ENCODE assay signal across 1 cellular context in the genomic region with DNA sequence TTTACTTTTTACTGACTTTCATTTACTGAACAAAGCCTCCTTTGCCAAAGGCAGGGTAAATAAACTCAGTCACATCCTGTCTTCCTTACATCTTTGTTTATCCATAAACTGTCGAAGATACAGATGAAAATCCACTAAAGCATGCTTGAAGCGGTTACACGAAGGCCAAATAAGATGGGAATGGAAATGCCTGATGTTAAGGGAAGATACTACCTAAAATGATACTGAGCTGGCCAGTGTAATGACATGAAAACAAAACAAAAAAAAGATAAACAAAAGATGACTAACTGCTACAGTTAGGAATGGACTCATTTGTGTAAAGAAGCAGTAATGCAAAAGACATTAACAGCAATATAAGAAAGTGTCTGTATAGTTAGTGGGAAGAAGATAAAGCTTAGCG.
TF ChIP-seq lines count a peak whose summit lies in the region.

No MANE protein-coding gene starts in this region.

TF ChIP-seq in WTC11, 78 proteins besides CTCF, POLR2A, EP300 and RAD21 (continued from another document):
- TF ChIP-seq, protein P1, sequence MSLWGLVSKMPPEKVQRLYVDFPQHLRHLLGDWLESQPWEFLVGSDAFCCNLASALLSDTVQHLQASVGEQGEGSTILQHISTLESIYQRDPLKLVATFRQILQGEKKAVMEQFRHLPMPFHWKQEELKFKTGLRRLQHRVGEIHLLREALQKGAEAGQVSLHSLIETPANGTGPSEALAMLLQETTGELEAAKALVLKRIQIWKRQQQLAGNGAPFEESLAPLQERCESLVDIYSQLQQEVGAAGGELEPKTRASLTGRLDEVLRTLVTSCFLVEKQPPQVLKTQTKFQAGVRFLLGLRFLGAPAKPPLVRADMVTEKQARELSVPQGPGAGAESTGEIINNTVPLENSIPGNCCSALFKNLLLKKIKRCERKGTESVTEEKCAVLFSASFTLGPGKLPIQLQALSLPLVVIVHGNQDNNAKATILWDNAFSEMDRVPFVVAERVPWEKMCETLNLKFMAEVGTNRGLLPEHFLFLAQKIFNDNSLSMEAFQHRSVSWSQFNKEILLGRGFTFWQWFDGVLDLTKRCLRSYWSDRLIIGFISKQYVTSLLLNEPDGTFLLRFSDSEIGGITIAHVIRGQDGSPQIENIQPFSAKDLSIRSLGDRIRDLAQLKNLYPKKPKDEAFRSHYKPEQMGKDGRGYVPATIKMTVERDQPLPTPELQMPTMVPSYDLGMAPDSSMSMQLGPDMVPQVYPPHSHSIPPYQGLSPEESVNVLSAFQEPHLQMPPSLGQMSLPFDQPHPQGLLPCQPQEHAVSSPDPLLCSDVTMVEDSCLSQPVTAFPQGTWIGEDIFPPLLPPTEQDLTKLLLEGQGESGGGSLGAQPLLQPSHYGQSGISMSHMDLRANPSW (CRISPR knock-in tag; conservative IDR thresholded peaks at IDR 0.05; ENCODE audit: low read depth): no peak
- no peak for TF ChIP-seq KAT7 (CRISPR knock-in tag; IDR thresholded peaks at IDR 0.05; ENCODE audit: borderline replicate concordance)
- no peak for TF ChIP-seq SMAD4 (CRISPR knock-in tag; IDR thresholded peaks at IDR 0.05)
- no peak for TF ChIP-seq TEAD1 (CRISPR knock-in tag; IDR thresholded peaks at IDR 0.05)
- TF ChIP-seq, protein P2, sequence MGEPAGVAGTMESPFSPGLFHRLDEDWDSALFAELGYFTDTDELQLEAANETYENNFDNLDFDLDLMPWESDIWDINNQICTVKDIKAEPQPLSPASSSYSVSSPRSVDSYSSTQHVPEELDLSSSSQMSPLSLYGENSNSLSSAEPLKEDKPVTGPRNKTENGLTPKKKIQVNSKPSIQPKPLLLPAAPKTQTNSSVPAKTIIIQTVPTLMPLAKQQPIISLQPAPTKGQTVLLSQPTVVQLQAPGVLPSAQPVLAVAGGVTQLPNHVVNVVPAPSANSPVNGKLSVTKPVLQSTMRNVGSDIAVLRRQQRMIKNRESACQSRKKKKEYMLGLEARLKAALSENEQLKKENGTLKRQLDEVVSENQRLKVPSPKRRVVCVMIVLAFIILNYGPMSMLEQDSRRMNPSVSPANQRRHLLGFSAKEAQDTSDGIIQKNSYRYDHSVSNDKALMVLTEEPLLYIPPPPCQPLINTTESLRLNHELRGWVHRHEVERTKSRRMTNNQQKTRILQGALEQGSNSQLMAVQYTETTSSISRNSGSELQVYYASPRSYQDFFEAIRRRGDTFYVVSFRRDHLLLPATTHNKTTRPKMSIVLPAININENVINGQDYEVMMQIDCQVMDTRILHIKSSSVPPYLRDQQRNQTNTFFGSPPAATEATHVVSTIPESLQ (CRISPR knock-in tag; IDR thresholded peaks at IDR 0.05): no peak
- TF ChIP-seq FOXK1 (CRISPR knock-in tag; IDR thresholded peaks at IDR 0.05): no peak
- TF ChIP-seq, protein P3, sequence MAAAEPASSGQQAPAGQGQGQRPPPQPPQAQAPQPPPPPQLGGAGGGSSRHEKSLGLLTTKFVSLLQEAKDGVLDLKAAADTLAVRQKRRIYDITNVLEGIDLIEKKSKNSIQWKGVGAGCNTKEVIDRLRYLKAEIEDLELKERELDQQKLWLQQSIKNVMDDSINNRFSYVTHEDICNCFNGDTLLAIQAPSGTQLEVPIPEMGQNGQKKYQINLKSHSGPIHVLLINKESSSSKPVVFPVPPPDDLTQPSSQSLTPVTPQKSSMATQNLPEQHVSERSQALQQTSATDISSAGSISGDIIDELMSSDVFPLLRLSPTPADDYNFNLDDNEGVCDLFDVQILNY (CRISPR knock-in tag; IDR thresholded peaks at IDR 0.05): no peak
- TF ChIP-seq, protein P4, sequence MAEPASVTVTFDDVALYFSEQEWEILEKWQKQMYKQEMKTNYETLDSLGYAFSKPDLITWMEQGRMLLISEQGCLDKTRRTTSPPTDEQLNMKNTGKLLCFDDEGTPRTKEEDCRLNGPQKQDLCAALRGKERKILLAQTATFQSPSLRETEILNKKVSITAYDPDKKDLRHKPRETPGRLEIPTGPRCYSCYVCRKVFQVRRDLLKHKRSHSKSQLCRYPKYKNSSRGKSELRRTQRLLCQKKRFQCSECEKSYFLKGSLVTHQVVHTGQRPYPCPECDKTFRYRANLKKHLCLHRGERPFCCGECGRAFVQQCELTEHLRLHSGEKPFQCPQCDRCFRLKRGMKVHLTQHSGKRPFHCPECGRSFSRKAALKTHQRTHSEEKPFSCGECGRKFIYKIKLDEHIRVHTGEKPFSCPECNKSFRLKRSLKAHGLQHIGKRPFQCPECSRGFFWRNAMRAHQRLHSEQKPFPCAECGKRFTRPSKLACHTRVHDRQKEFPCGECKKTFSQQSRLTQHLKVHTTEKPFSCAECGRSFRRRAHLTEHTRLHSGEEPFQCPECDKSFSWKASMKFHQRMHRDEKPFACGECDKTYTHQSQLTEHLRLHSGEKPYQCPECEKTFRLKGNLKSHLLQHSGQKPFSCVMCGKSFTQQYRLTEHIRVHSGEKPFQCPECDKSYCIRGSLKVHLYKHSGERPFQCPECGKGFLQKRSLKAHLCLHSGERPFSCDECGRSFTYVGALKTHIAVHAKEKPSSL (CRISPR knock-in tag; conservative IDR thresholded peaks at IDR 0.05): no peak
- TF ChIP-seq ZNF232 (CRISPR knock-in tag; IDR thresholded peaks at IDR 0.05): no peak
- no peak for TF ChIP-seq ESRRA (CRISPR knock-in tag; IDR thresholded peaks at IDR 0.05; ENCODE audit: borderline replicate concordance)
- TF ChIP-seq, protein P5, sequence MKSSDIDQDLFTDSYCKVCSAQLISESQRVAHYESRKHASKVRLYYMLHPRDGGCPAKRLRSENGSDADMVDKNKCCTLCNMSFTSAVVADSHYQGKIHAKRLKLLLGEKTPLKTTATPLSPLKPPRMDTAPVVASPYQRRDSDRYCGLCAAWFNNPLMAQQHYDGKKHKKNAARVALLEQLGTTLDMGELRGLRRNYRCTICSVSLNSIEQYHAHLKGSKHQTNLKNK (CRISPR knock-in tag; IDR thresholded peaks at IDR 0.05): no peak
- TF ChIP-seq CBFB (CRISPR knock-in tag; IDR thresholded peaks at IDR 0.05; ENCODE audit: low read depth): no peak
- TF ChIP-seq, protein P6, sequence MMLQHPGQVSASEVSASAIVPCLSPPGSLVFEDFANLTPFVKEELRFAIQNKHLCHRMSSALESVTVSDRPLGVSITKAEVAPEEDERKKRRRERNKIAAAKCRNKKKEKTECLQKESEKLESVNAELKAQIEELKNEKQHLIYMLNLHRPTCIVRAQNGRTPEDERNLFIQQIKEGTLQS (CRISPR knock-in tag; conservative IDR thresholded peaks at IDR 0.05): no peak
- no peak for TF ChIP-seq GTF2I (CRISPR knock-in tag; conservative IDR thresholded peaks at IDR 0.05)
- no peak for TF ChIP-seq GRHL2 (CRISPR knock-in tag; IDR thresholded peaks at IDR 0.05; ENCODE audit: insufficient replicate concordance, severe bottlenecking)
- TF ChIP-seq GABPB1 (CRISPR knock-in tag; IDR thresholded peaks at IDR 0.05): no peak
